In genomic region chr4:16206301-16206700, GRCh38 we compare ENCODE assay signal across 17 cellular contexts. TPM values are rescaled to one million over a fixed set of nuclear protein-coding genes. Genes with fewer than 3 reads are reported as not detected.
DNase-seq lines count a peak whose midpoint lies in the region; ATAC-seq and TF ChIP-seq lines count a peak whose summit lies in the region.
"Had no signal": no experiment of that assay in that cellular context is flagged by ENCODE, and none has a peak within 500 bp of the region (broad histone marks: within the 10 kb centered on the region; RNA-seq: fewer than 3 reads in every experiment).

No MANE protein-coding gene starts in this region.

- H3K36me3 ChIP-seq in OCI-LY7 (ENCODE audit: insufficient read depth, low read length), result peaks cover 70% of the 10 kb centered on the region

- peaks cover 16% of the 10 kb centered on the region; the same call in 1 of the 2 replicates for H3K79me2 ChIP-seq in OCI-LY7 (ENCODE audit: insufficient read depth, low read depth, low read length)

- no peaks in the 10 kb centered on the region for H3K9me2 ChIP-seq in OCI-LY7 (ENCODE audit: insufficient read depth, low read length)

- no peak overlapping the region for H3K27ac ChIP-seq in OCI-LY7 (ENCODE audit: low read depth, low read length, poor library complexity, severe bottlenecking)
- H3K27ac ChIP-seq: 22Rv1, HL-60, tibial artery had no signal

- peaks cover 21% of the 10 kb centered on the region for H3K4me1 ChIP-seq in OCI-LY7 (ENCODE audit: insufficient read depth, low read length, poor library complexity, severe bottlenecking)

- peak; percentile 36 for ATAC-seq in sciatic nerve
- no peak for ATAC-seq in activated CD4-positive, CD25-positive, alpha-beta regulatory T cell treated with anti-CD3 and anti-CD28 coated beads, Interleukin-2, amount 50 U/mL, for 24 hours

- H2AFZ ChIP-seq in OCI-LY7 (ENCODE audit: low read length), result no peak overlapping the region

- DNase-seq in NCI-H146 (lab: John Stamatoyannopoulos, UW) (peak; percentile 8), NCI-H146 treated with DMSO at 0.1 percent for 48 hours (lab: John Stamatoyannopoulos, UW; ENCODE audit: unreplicated experiment) (no peak), OCI-LY7 (ENCODE audit: low spot score) (no peak), islet precursor cell (peak; percentile 80), sciatic nerve (ENCODE audit: low spot score) (no peak), globus pallidus (ENCODE audit: low spot score) (no peak)
- no peak for DNase-seq in stimulated activated CD4-positive, alpha-beta T cell treated with anti-CD3 and anti-CD28 coated beads, Interleukin-4, amount 100 ng/mL, for 4 hours
- DNase-seq: activated CD4-positive, alpha-beta T cell treated with anti-CD3 and anti-CD28 coated beads, Interleukin-2, amount 50 U/mL, for 1 hour; activated effector memory CD4-positive, alpha-beta T cell treated with anti-CD3 and anti-CD28 coated beads, Interleukin-2, amount 50 U/mL, for 16 hours; Calu3; cortex of kidney; left colon; stimulated activated naive CD4-positive, alpha-beta T cell treated with Interleukin-2 at 50 U/mL for 16 hours; tibial artery had no signal

- CTCF ChIA-PET in OCI-LY7 (lab: Charles Lee; ENCODE audit: unreplicated experiment), result interaction anchor here (0.6 to 1.4 kb wide), 6 partner anchors 8 to 176 kb away, joined by 3 to 9 read pairs (median 4); no protein-coding TSS in a partner anchor

- intact Hi-C loops in OCI-LY7 (cut with micrococcal nuclease; ENCODE audit: unreplicated experiment) (loop anchor here (2.0 kb wide), 1 partner anchor 16 kb away; no protein-coding TSS in a partner anchor), sciatic nerve (cut with DNase I) (no loop called here)

- H3K9me3 ChIP-seq in OCI-LY7 (ENCODE audit: low read length), result no peaks in the 10 kb centered on the region
- H3K9me3 ChIP-seq: tibial artery had no signal

- H3K4me2 ChIP-seq in OCI-LY7 (ENCODE audit: low read length), result peak overlapping the region; percentile 75

- no TSS peak for BruUV-seq in OCI-LY7 (replicated peaks; lab: Mats Ljungman, UMichigan)

- POLR2A ChIA-PET in OCI-LY7 (lab: Charles Lee), result interaction anchor here (0.7 to 1.5 kb wide), 6 partner anchors 13 to 57 kb away, joined by 3 to 8 read pairs (median 4); no protein-coding TSS in a partner anchor

- peaks cover 34% of the 10 kb centered on the region; the same call in 1 of the 2 replicates for H4K20me1 ChIP-seq in OCI-LY7 (ENCODE audit: insufficient read depth, low read length)

- H3K4me3 ChIP-seq in OCI-LY7 (ENCODE audit: low read depth, low read length, poor library complexity, severe bottlenecking), result no peak overlapping the region
- H3K4me3 ChIP-seq: tibial artery had no signal

- TF ChIP-seq CTCF in OCI-LY7 (conservative IDR thresholded peaks at IDR 0.05; ENCODE audit: low read length), result no peak

RNA-seq across cellular contexts. Expression of gene TAPT1, which starts 20.0 kb away (rescaled TPM):
- 23.2 and 34.3 TPM in 2 replicates for total RNA-seq in OCI-LY7 (2014; rRNA removed; shearing (Covaris generic))
- total RNA-seq in OCI-LY7 (2022) (66.6 and 94.1 TPM in 2 replicates), sciatic nerve (59.5 TPM)

Comparison
In these comparisons a context has a peak if more than half of its experiments do, and no peak if none do; other contexts are left out.
1. DNase-seq: peak in NCI-H146 (single experiment) and islet precursor cell (single experiment); none in NCI-H146 treated with DMSO at 0.1 percent for 48 hours (single experiment), OCI-LY7 (single experiment), sciatic nerve (single experiment), globus pallidus (single experiment) and stimulated activated CD4-positive, alpha-beta T cell treated with anti-CD3 and anti-CD28 coated beads, Interleukin-4, amount 100 ng/mL, for 4 hours (0 of 2).